ENCODE assay signal across 23 cellular contexts in the genomic region with DNA sequence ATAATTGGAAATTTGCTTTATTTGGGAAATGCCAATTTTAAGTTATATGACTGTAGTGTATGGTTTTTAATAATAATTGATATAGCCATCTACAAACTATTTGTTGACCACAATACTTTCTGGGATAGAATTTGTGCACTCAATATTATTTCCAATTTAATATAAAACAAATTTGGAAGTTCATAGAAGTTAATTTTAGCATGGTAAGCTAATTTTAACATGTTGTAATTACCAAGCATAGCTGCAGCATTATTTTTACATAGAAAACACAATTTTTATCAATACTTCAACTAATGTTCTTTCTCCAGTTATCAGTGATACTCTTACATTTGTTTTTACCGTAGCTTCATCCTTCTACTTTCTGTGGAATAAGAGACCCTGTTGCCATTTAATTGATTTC.
DNase-seq lines count a peak whose midpoint lies in the region; ATAC-seq, FAIRE-seq and TF ChIP-seq lines count a peak whose summit lies in the region.
"Had no signal": no experiment of that assay in that cellular context is flagged by ENCODE, and none has a peak within 500 bp of the region (broad histone marks: within the 10 kb centered on the region; RNA-seq: fewer than 3 reads in every experiment).

No MANE protein-coding gene starts in this region.

- intact Hi-C loops in HepG2 (cut with micrococcal nuclease; ENCODE audit: unreplicated experiment): no loop called here
- intact Hi-C loops in right lobe of liver (cut with DNase I): no loop called here

- no peaks in the 10 kb centered on the region for H3K79me2 ChIP-seq in HepG2 (ENCODE audit: insufficient read depth, low read length)

- H3K27me3 ChIP-seq in HepG2 (ENCODE audit: control insufficient read depth in 1 of 2, insufficient read depth in 2 of 2, low read length in 2 of 2) (no peaks in the 10 kb centered on the region), right lobe of liver (no peaks in the 10 kb centered on the region)
- H3K27me3 ChIP-seq: BE2C, BLaER1 had no signal

- no peaks in the 10 kb centered on the region for H3K36me3 ChIP-seq in HepG2 (replicated peaks in 1 of 2; ENCODE audit: control insufficient read depth in 1 of 2, insufficient read depth in 2 of 2, low read length in 2 of 2)
- H3K36me3 ChIP-seq in right lobe of liver: peaks cover 0 to 3% (median 0%) of the 10 kb centered on the region in 4 donors
- H3K36me3 ChIP-seq: BE2C had no signal

- no peak overlapping the region for H3K4me3 ChIP-seq in HepG2 (replicated peaks in 1 of 3; ENCODE audit: insufficient read depth in 1 of 3, low read depth in 2 of 3, low read length in 3 of 3)
- no peak overlapping the region for H3K4me3 ChIP-seq in right lobe of liver
- H3K4me3 ChIP-seq: BLaER1 had no signal

- H3K4me1 ChIP-seq in HepG2 (ENCODE audit: insufficient read depth, low read length) (no peaks in the 10 kb centered on the region), right lobe of liver (no peaks in the 10 kb centered on the region)
- H3K4me1 ChIP-seq: BE2C, Caco-2 had no signal

- H3K4me3 Mint-ChIP-seq in T-helper 17 cell: no peak overlapping the region
- H3K4me3 Mint-ChIP-seq: CD14-positive monocyte; CD4-positive, alpha-beta memory T cell; CD4-positive, CD25-positive, alpha-beta regulatory T cell; CD8-positive, alpha-beta memory T cell had no signal

- DNase-seq in HepG2 (ENCODE audit: low spot score) (no peak), right lobe of liver (no peak), T-helper 17 cell (no peak), NCI-H2107 treated with DMSO at 0.1 percent for 48 hours (lab: John Stamatoyannopoulos, UW; ENCODE audit: unreplicated experiment) (no peak), NCI-H2107 (lab: John Stamatoyannopoulos, UW) (no peak), COLO668 (lab: John Stamatoyannopoulos, UW; ENCODE audit: unreplicated experiment) (no peak)
- DNase-seq: ACHN; BE2C; C1 segment of cervical spinal cord; Caco-2; Calu3; CD4-positive, alpha-beta memory T cell; CD4-positive, CD25-positive, alpha-beta regulatory T cell; CD8-positive, alpha-beta memory T cell; DMS79 treated with DMSO at 0.1 percent for 48 hours; GF-D8 had no signal

- peaks cover 7% of the 10 kb centered on the region for H3K4me1 Mint-ChIP-seq in T-helper 17 cell

- no peak overlapping the region for H2AFZ ChIP-seq in HepG2 (ENCODE audit: low read length)

- H3K27ac Mint-ChIP-seq in T-helper 17 cell: peak overlapping the region; percentile 67
- H3K27ac Mint-ChIP-seq: CD14-positive monocyte; CD4-positive, CD25-positive, alpha-beta regulatory T cell had no signal

- H3K27me3 Mint-ChIP-seq in T-helper 17 cell: no peaks in the 10 kb centered on the region
- H3K27me3 Mint-ChIP-seq: CD4-positive, alpha-beta memory T cell; CD4-positive, CD25-positive, alpha-beta regulatory T cell; CD8-positive, alpha-beta memory T cell had no signal

- CTCF ChIA-PET in HepG2 (lab: Yijun Ruan, JAX; ENCODE audit: low intra/inter-chr PET ratio, low total read pairs): no interaction called here

- no peak for TF ChIP-seq RAD21 in HepG2 (CRISPR knock-in tag; IDR thresholded peaks at IDR 0.05)

- H3K9ac ChIP-seq in HepG2 (ENCODE audit: insufficient read depth, low read depth, low read length): no peak overlapping the region
- H3K9ac ChIP-seq: BLaER1 had no signal

- in situ Hi-C loops in HepG2 (cut with HindIII; ENCODE audit: extremely low pct_ligation_motif_present, low pct_unique_long_range_greater_than_20kb): no loop called here

- H3K4me2 ChIP-seq in HepG2 (ENCODE audit: low read depth, low read length): no peak overlapping the region
- H3K4me2 ChIP-seq: BLaER1 had no signal

- TF ChIP-seq POLR2A in HepG2 (IDR thresholded peaks at IDR 0.05; ENCODE audit: insufficient read depth in 1 of 2, low read depth in 2 of 2, low read length in 2 of 2) (no peak), right lobe of liver (IDR thresholded peaks at IDR 0.05) (no peak)

- ATAC-seq in HepG2 (no peak), right lobe of liver (no peak), T-helper 17 cell (no peak)

- H3K36me3 Mint-ChIP-seq in T-helper 17 cell (ENCODE audit: low read depth): peaks cover 2% of the 10 kb centered on the region

- FAIRE-seq in HepG2 (lab: Jason Lieb, UNC): no peak
- peak; percentile 21 for FAIRE-seq in islet of Langerhans (lab: Jason Lieb, UNC)
- FAIRE-seq: D721Med, G401.6, GM12891 had no signal

- POLR2A ChIA-PET in HepG2 (lab: Yijun Ruan, JAX): no interaction called here

- no TSS peak for BruUV-seq in HepG2 (replicated peaks; lab: Mats Ljungman, UMichigan)

- no peaks in the 10 kb centered on the region for H3K9me3 ChIP-seq in HepG2 (ENCODE audit: low read length)
- no peaks in the 10 kb centered on the region for H3K9me3 ChIP-seq in right lobe of liver
- H3K9me3 ChIP-seq in T-helper 17 cell (ENCODE audit: control insufficient read depth, low read length, poor library complexity, severe bottlenecking): no peaks in the 10 kb centered on the region
- H3K9me3 ChIP-seq: BE2C, Caco-2 had no signal

- no peak for TF ChIP-seq CTCF in HepG2 (CRISPR knock-in tag; IDR thresholded peaks at IDR 0.05)
- TF ChIP-seq CTCF in right lobe of liver (IDR thresholded peaks at IDR 0.05): no peak

- 34% methylated on average over 1 of the region's 1 CpG for WGBS in HepG2 (ENCODE audit: low lambda C conversion rate)
- WGBS in right lobe of liver (ENCODE audit: insufficient coverage, low coverage, low lambda C conversion rate, missing lambda C conversion rate): 93% methylated on average over 1 of the region's 1 CpG

- H3K27ac ChIP-seq in HepG2 (ENCODE audit: extremely low read length, insufficient read depth, low read length) (no peak overlapping the region), right lobe of liver (no peak overlapping the region)
- H3K27ac ChIP-seq: 22Rv1, BLaER1 had no signal

- no peaks in the 10 kb centered on the region for H4K20me1 ChIP-seq in HepG2 (ENCODE audit: insufficient read depth, low read length)
- H4K20me1 ChIP-seq: BLaER1 had no signal

- no peak for TF ChIP-seq EP300 in HepG2 (IDR thresholded peaks at IDR 0.05; ENCODE audit: low read depth in 2 of 2, low read length in 2 of 2)
- no peak for TF ChIP-seq EP300 in HepG2 (CRISPR knock-in tag; IDR thresholded peaks at IDR 0.05; ENCODE audit: borderline replicate concordance)

TF ChIP-seq in HepG2, 621 proteins besides CTCF, POLR2A, EP300 and RAD21:
- TF ChIP-seq SYNCRIP (IDR thresholded peaks at IDR 0.05; ENCODE audit: insufficient read depth, low read depth, low read length) (no peak), MAFK (conservative IDR thresholded peaks at IDR 0.05 in 1 of 2, IDR thresholded peaks at IDR 0.05 in 1 of 2; ENCODE audit: low read length in 2 of 2) (peak; percentile 29 to 61; a peak in 3 of 4 replicates)
